Comparison of ENCODE assay signal across 1 cellular context in the genomic region with DNA sequence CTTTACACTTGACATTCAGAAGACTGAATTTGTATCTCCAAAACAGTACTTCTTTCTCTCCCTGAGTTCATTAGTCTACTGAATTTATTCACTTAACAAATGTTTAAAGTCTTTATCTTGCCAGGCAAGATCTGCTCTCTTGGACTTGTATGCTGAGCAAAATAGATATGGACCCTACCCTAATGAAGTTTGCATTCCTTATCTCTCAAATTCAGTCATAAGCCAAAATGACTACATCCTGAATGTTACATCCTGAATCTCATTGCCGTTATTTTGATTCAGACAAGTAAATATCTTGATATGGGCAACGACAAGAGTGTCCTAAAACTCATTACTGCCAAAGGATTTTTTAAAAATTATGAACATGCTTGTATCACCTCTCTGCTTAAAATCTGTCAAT.
TF ChIP-seq lines count a peak whose summit lies in the region.

No MANE protein-coding gene starts in this region.

TF ChIP-seq in WTC11, 78 proteins besides CTCF, POLR2A, EP300 and RAD21 (continued from another document):
- TF ChIP-seq, protein P1, sequence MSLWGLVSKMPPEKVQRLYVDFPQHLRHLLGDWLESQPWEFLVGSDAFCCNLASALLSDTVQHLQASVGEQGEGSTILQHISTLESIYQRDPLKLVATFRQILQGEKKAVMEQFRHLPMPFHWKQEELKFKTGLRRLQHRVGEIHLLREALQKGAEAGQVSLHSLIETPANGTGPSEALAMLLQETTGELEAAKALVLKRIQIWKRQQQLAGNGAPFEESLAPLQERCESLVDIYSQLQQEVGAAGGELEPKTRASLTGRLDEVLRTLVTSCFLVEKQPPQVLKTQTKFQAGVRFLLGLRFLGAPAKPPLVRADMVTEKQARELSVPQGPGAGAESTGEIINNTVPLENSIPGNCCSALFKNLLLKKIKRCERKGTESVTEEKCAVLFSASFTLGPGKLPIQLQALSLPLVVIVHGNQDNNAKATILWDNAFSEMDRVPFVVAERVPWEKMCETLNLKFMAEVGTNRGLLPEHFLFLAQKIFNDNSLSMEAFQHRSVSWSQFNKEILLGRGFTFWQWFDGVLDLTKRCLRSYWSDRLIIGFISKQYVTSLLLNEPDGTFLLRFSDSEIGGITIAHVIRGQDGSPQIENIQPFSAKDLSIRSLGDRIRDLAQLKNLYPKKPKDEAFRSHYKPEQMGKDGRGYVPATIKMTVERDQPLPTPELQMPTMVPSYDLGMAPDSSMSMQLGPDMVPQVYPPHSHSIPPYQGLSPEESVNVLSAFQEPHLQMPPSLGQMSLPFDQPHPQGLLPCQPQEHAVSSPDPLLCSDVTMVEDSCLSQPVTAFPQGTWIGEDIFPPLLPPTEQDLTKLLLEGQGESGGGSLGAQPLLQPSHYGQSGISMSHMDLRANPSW (CRISPR knock-in tag; conservative IDR thresholded peaks at IDR 0.05; ENCODE audit: low read depth): no peak
- TF ChIP-seq SOX15 (CRISPR knock-in tag; IDR thresholded peaks at IDR 0.05) (no peak), TEAD4 (CRISPR knock-in tag; IDR thresholded peaks at IDR 0.05) (no peak), GTF2I (CRISPR knock-in tag; conservative IDR thresholded peaks at IDR 0.05) (no peak)
